Comparison of ENCODE assay signal across 15 cellular contexts in the genomic region with DNA sequence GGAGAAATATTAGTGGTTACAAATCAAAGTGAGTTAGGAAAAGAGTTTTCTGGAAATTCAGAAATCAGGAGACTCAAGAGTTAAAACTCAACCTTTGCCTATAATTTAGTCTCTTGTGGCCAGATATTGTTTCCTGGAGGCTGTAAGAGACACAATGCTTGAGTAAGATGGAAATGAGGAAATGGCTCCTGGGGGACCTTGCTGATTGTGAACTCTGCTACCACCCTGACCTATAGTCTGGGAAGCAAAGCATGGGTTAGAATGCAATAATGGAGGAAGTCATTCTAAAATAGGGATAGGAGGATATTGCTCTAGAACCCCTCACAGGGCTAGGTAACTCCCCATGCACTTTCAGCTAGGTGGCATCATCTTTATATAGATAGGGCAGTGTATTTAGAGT.
"Had no signal": no experiment of that assay in that cellular context is flagged by ENCODE, and none has a peak within 500 bp of the region (broad histone marks: within the 10 kb centered on the region; RNA-seq: fewer than 3 reads in every experiment).

No MANE protein-coding gene starts in this region.

- H3K36me3 ChIP-seq: sigmoid colon, spleen had no signal

- H3K27me3 ChIP-seq: sigmoid colon, spleen, testis had no signal

- H3K9me3 ChIP-seq: sigmoid colon, spleen, testis had no signal

- ATAC-seq: stimulated activated naive CD8-positive, alpha-beta T cell treated with anti-CD3 and anti-CD28 coated beads, Interleukin-15, amount 100 ng/mL, for 72 hours had no signal

- H3K4me3 ChIP-seq: lung, sigmoid colon, spleen, testis had no signal

- DNase-seq: activated CD4-positive, alpha-beta T cell treated with anti-CD3 and anti-CD28 coated beads, Interleukin-2, amount 50 U/mL, for 1 hour; activated CD8-positive, alpha-beta memory T cell treated with anti-CD3 and anti-CD28 coated beads for 24 hours; activated naive CD4-positive, alpha-beta T cell; activated naive CD8-positive, alpha-beta T cell treated with anti-CD3 and anti-CD28 coated beads, Interleukin-2, amount 10 ng/mL, durations not matched to agents 7 days and 5 days; cerebellar nuclear complex; foreskin melanocyte; head of caudate nucleus; immature natural killer cell; midbrain; sigmoid colon; spleen; stimulated activated naive CD8-positive, alpha-beta T cell treated with anti-CD3 and anti-CD28 coated beads, Interleukin-15, amount 100 ng/mL, for 72 hours; testis had no signal

- H3K27ac ChIP-seq: epithelial cell of prostate, testis had no signal
